Comparison of ENCODE assay signal across 26 cellular contexts in genomic region chr7:149822353-149822943, GRCh38. TPM values are rescaled to one million over a fixed set of nuclear protein-coding genes. Genes with fewer than 3 reads are reported as not detected.
DNase-seq lines count a peak whose midpoint lies in the region; ATAC-seq and TF ChIP-seq lines count a peak whose summit lies in the region.
"Had no signal": no experiment of that assay in that cellular context is flagged by ENCODE, and none has a peak within 500 bp of the region (broad histone marks: within the 10 kb centered on the region; RNA-seq: fewer than 3 reads in every experiment).

No MANE protein-coding gene starts in this region.

- H3K4me3 Mint-ChIP-seq in activated CD8-positive, alpha-beta T cell treated with anti-CD3 and anti-CD28 coated beads, Interleukin-2, amount 10 ng/mL, durations not matched to agents 7 days and 5 days: no peak overlapping the region
- H3K4me3 Mint-ChIP-seq in immature natural killer cell: no peak overlapping the region
- H3K4me3 Mint-ChIP-seq: activated CD4-positive, alpha-beta memory T cell treated with anti-CD3 and anti-CD28 coated beads for 36 hours; CD4-positive, CD25-positive, alpha-beta regulatory T cell; central memory CD8-positive, alpha-beta T cell; IgD-negative memory B cell had no signal

- peak overlapping the region in 6 of 11 experiments; percentile 2 to 78 (median 57); a peak in 10 of 22 replicates for H3K27ac ChIP-seq in BLaER1 treated with 17β-estradiol and CSF1 and Interleukin-3, amounts not matched to agents 10 nM and 100 nM
- no peak overlapping the region for H3K27ac ChIP-seq in osteoblast (ENCODE audit: low read depth, low read length)
- H3K27ac ChIP-seq: epithelial cell of prostate, SK-N-MC, VCaP had no signal

- no peak overlapping the region for H2AFZ ChIP-seq in osteoblast (ENCODE audit: low read length)

- H4K20me1 ChIP-seq in BLaER1 treated with 17β-estradiol and CSF1 and Interleukin-3, amounts not matched to agents 10 nM and 100 nM: peaks cover 0 to 21% (median 0%) of the 10 kb centered on the region in 11 experiments; a peak in 2 of 22 replicates
- no peaks in the 10 kb centered on the region for H4K20me1 ChIP-seq in osteoblast (ENCODE audit: insufficient read depth, low read length)

- no peaks in the 10 kb centered on the region for H3K9me3 ChIP-seq in BLaER1 treated with 17β-estradiol and CSF1 and Interleukin-3, amounts not matched to agents 10 nM and 100 nM (replicated peaks in 1 of 11)
- H3K9me3 ChIP-seq in osteoblast (ENCODE audit: low read depth, low read length): no peaks in the 10 kb centered on the region
- H3K9me3 ChIP-seq: Peyer's patch had no signal

- H3K4me3 ChIP-seq in BLaER1 treated with 17β-estradiol and CSF1 and Interleukin-3, amounts not matched to agents 10 nM and 100 nM: peak overlapping the region in 2 of 10 experiments; percentile 12 to 34; a peak in 2 of 20 replicates
- H3K4me3 ChIP-seq in osteoblast (ENCODE audit: insufficient read depth, low read length): no peak overlapping the region
- H3K4me3 ChIP-seq: lung, SK-N-MC had no signal

- no peaks in the 10 kb centered on the region for H3K36me3 ChIP-seq in BLaER1 treated with 17β-estradiol and CSF1 and Interleukin-3, amounts not matched to agents 10 nM and 100 nM
- H3K36me3 ChIP-seq in osteoblast (ENCODE audit: insufficient read depth, low read length): no peaks in the 10 kb centered on the region
- H3K36me3 ChIP-seq: Peyer's patch had no signal

- H3K79me2 ChIP-seq in osteoblast (ENCODE audit: insufficient read depth, low read length): no peaks in the 10 kb centered on the region

- H3K27ac Mint-ChIP-seq in activated CD8-positive, alpha-beta T cell treated with anti-CD3 and anti-CD28 coated beads, Interleukin-2, amount 10 ng/mL, durations not matched to agents 7 days and 5 days: no peak overlapping the region
- H3K27ac Mint-ChIP-seq in immature natural killer cell: no peak overlapping the region
- H3K27ac Mint-ChIP-seq: activated CD4-positive, alpha-beta memory T cell treated with anti-CD3 and anti-CD28 coated beads for 36 hours; CD4-positive, CD25-positive, alpha-beta regulatory T cell; IgD-negative memory B cell had no signal

- POLR2A ChIA-PET in activated CD8-positive, alpha-beta T cell treated with anti-CD3 and anti-CD28 coated beads, Interleukin-2, amount 10 ng/mL, durations not matched to agents 7 days and 5 days (lab: Charles Lee): interaction anchor here (0.6 kb wide), 1 partner anchor 18 kb away, joined by 3 read pairs; no protein-coding TSS in a partner anchor
- POLR2A ChIA-PET in HEK293T (lab: Yijun Ruan, JAX): interaction anchor here (0.8 kb wide), 1 partner anchor 16 kb away, joined by 3 read pairs; the partner anchor contains the start of gene ZNF862

- H3K4me2 ChIP-seq in BLaER1 treated with 17β-estradiol and CSF1 and Interleukin-3, amounts not matched to agents 10 nM and 100 nM: peak overlapping the region; percentile 38 to 95 (median 82)
- no peak overlapping the region for H3K4me2 ChIP-seq in osteoblast (ENCODE audit: insufficient read depth, low read length)

- peaks cover 0 to 18% (median 0%) of the 10 kb centered on the region in 11 experiments; a peak in 3 of 22 replicates for H3K27me3 ChIP-seq in BLaER1 treated with 17β-estradiol and CSF1 and Interleukin-3, amounts not matched to agents 10 nM and 100 nM
- no peaks in the 10 kb centered on the region for H3K27me3 ChIP-seq in osteoblast (ENCODE audit: insufficient read depth, low read length)
- H3K27me3 ChIP-seq: Peyer's patch had no signal

- H3K36me3 Mint-ChIP-seq in activated CD8-positive, alpha-beta T cell treated with anti-CD3 and anti-CD28 coated beads, Interleukin-2, amount 10 ng/mL, durations not matched to agents 7 days and 5 days (ENCODE audit: low read depth): no peaks in the 10 kb centered on the region
- no peaks in the 10 kb centered on the region for H3K36me3 Mint-ChIP-seq in immature natural killer cell
- H3K36me3 Mint-ChIP-seq: activated CD4-positive, alpha-beta memory T cell treated with anti-CD3 and anti-CD28 coated beads for 36 hours; CD4-positive, CD25-positive, alpha-beta regulatory T cell; IgD-negative memory B cell had no signal

- no peak for ATAC-seq in activated CD8-positive, alpha-beta T cell treated with anti-CD3 and anti-CD28 coated beads, Interleukin-2, amount 10 ng/mL, durations not matched to agents 7 days and 5 days
- no peak for ATAC-seq in GM21515 (IDR thresholded peaks at IDR 0.05; ENCODE audit: unreplicated experiment)

- no peaks in the 10 kb centered on the region for H3K9me3 Mint-ChIP-seq in activated CD8-positive, alpha-beta T cell treated with anti-CD3 and anti-CD28 coated beads, Interleukin-2, amount 10 ng/mL, durations not matched to agents 7 days and 5 days (ENCODE audit: insufficient read depth)
- H3K9me3 Mint-ChIP-seq in immature natural killer cell: no peaks in the 10 kb centered on the region
- H3K9me3 Mint-ChIP-seq: activated CD4-positive, alpha-beta memory T cell treated with anti-CD3 and anti-CD28 coated beads for 36 hours; CD4-positive, CD25-positive, alpha-beta regulatory T cell; central memory CD8-positive, alpha-beta T cell; IgD-negative memory B cell had no signal

- no peaks in the 10 kb centered on the region for H3K27me3 Mint-ChIP-seq in activated CD8-positive, alpha-beta T cell treated with anti-CD3 and anti-CD28 coated beads, Interleukin-2, amount 10 ng/mL, durations not matched to agents 7 days and 5 days (ENCODE audit: low read depth)
- no peaks in the 10 kb centered on the region for H3K27me3 Mint-ChIP-seq in immature natural killer cell (ENCODE audit: low read depth in 3 of 3)
- H3K27me3 Mint-ChIP-seq: activated CD4-positive, alpha-beta memory T cell treated with anti-CD3 and anti-CD28 coated beads for 36 hours; CD4-positive, CD25-positive, alpha-beta regulatory T cell; central memory CD8-positive, alpha-beta T cell; IgD-negative memory B cell had no signal

- peaks cover 35 to 100% (median 100%) of the 10 kb centered on the region in 10 experiments for H3K4me1 ChIP-seq in BLaER1 treated with 17β-estradiol and CSF1 and Interleukin-3, amounts not matched to agents 10 nM and 100 nM
- H3K4me1 ChIP-seq in osteoblast (ENCODE audit: insufficient read depth, low read length): no peaks in the 10 kb centered on the region

- H3K4me1 Mint-ChIP-seq in activated CD8-positive, alpha-beta T cell treated with anti-CD3 and anti-CD28 coated beads, Interleukin-2, amount 10 ng/mL, durations not matched to agents 7 days and 5 days (ENCODE audit: low read depth): peaks cover 5% of the 10 kb centered on the region
- H3K4me1 Mint-ChIP-seq in immature natural killer cell: no peaks in the 10 kb centered on the region
- H3K4me1 Mint-ChIP-seq: central memory CD8-positive, alpha-beta T cell; IgD-negative memory B cell had no signal

- no peak for TF ChIP-seq CTCF in osteoblast (IDR thresholded peaks at IDR 0.05; ENCODE audit: extremely low read depth, low read depth, low read length)

- DNase-seq in SK-N-DZ (ENCODE audit: low spot score): peak; percentile 45
- peak; percentile 23 for DNase-seq in iPS-NIHi11 (ENCODE audit: low spot score)
- DNase-seq in osteoblast (ENCODE audit: insufficient read length, low spot score, missing footprints): peak; percentile 85
- DNase-seq in activated CD8-positive, alpha-beta T cell treated with anti-CD3 and anti-CD28 coated beads, Interleukin-2, amount 10 ng/mL, durations not matched to agents 7 days and 5 days: no peak
- DNase-seq in immature natural killer cell: no peak
- DNase-seq in HEK293T (ENCODE audit: extremely low spot score): no peak
- DNase-seq: activated CD4-positive, alpha-beta memory T cell treated with anti-CD3 and anti-CD28 coated beads for 36 hours; activated naive CD4-positive, alpha-beta T cell; CD4-positive, CD25-positive, alpha-beta regulatory T cell; DMS153; NCI-H1417; NCI-H2107; NCI-H524; occipital lobe; retina; stimulated activated CD8-positive, alpha-beta memory T cell treated with anti-CD3 and anti-CD28 coated beads, Interleukin-4, amount 100 ng/mL, for 48 hours had no signal

- CTCF ChIA-PET in activated CD8-positive, alpha-beta T cell treated with anti-CD3 and anti-CD28 coated beads, Interleukin-2, amount 10 ng/mL, durations not matched to agents 7 days and 5 days (lab: Charles Lee): no interaction called here
- CTCF ChIA-PET in HEK293T (lab: Yijun Ruan, JAX): no interaction called here

- peak overlapping the region in 6 of 11 experiments; percentile 1 to 57 (median 40); a peak in 10 of 22 replicates for H3K9ac ChIP-seq in BLaER1 treated with 17β-estradiol and CSF1 and Interleukin-3, amounts not matched to agents 10 nM and 100 nM

TF ChIP-seq in HEK293T, 16 proteins besides CTCF, POLR2A, EP300 and RAD21 (continues in another document):
- TF ChIP-seq ARNT (IDR thresholded peaks at IDR 0.05) (no peak), ZNF384 (IDR thresholded peaks at IDR 0.05) (no peak), HDGF (IDR thresholded peaks at IDR 0.05; ENCODE audit: borderline replicate concordance) (no peak), CTBP1 (IDR thresholded peaks at IDR 0.05; ENCODE audit: borderline replicate concordance) (no peak)

RNA-seq across cellular contexts. Expression of gene ZNF862, which starts 15.7 kb away (rescaled TPM):
- polyA plus RNA-seq in SK-N-DZ (2014; cell fraction: cytosol; rRNA removed): 2.1 and 6.1 TPM in 2 replicates
- polyA plus RNA-seq in SK-N-DZ (2014; cell fraction: nucleus; rRNA removed): 4.3 and 10.7 TPM in 2 replicates
- total RNA-seq in osteoblast: 8.7 and 12.7 TPM in 2 replicates
- 10 to 100 TPM; 21.5 to 24.9 TPM for total RNA-seq in activated CD8-positive, alpha-beta T cell treated with anti-CD3 and anti-CD28 coated beads, Interleukin-2, amount 10 ng/mL, durations not matched to agents 7 days and 5 days
- 1 to 10 TPM; 1.9 to 5.5 (median 2.5) TPM for polyA plus RNA-seq in immature natural killer cell

RNA-seq across cellular contexts. Expression of gene ZNF467, which starts 49.1 kb away (rescaled TPM):
- polyA plus RNA-seq in SK-N-DZ (2014; cell fraction: cytosol; rRNA removed): 1.1 and 1.6 TPM in 2 replicates
- polyA plus RNA-seq in SK-N-DZ (2014; cell fraction: nucleus; rRNA removed): 2.3 and 3.0 TPM in 2 replicates
- not detected in 2 replicates for total RNA-seq in osteoblast
- total RNA-seq in activated CD8-positive, alpha-beta T cell treated with anti-CD3 and anti-CD28 coated beads, Interleukin-2, amount 10 ng/mL, durations not matched to agents 7 days and 5 days: under 1 TPM; 0.08 to 0.11 TPM
- polyA plus RNA-seq in immature natural killer cell: 1 to 10 TPM in 2 of 3 donors, not detected in 1; 1.5 to 2.3 TPM
- total RNA-seq: T-helper 2 cell treated with Interferon-gamma antibody and Interleukin-4, amounts not matched to agents 100 ng/mL and 5 ng/mL, for 36 hours had no signal
- polyA plus RNA-seq: IgD-negative memory B cell had no signal

RNA-seq across cellular contexts. Expression of gene ATP6V0E2, which starts 51.3 kb away (rescaled TPM):
- 106 and 127 TPM in 2 replicates for polyA plus RNA-seq in SK-N-DZ (2014; cell fraction: cytosol; rRNA removed)
- 101 and 119 TPM in 2 replicates for polyA plus RNA-seq in SK-N-DZ (2014; cell fraction: nucleus; rRNA removed)
- total RNA-seq in osteoblast: 27.9 and 28.3 TPM in 2 replicates
- 10 to 100 TPM; 92.9 to 99.6 TPM for total RNA-seq in activated CD8-positive, alpha-beta T cell treated with anti-CD3 and anti-CD28 coated beads, Interleukin-2, amount 10 ng/mL, durations not matched to agents 7 days and 5 days
- polyA plus RNA-seq in immature natural killer cell: 10 to 100 TPM; 72.8 to 80.5 (median 73.9) TPM

Comparison
In these comparisons a context has a peak if more than half of its experiments do, and no peak if none do; other contexts are left out.
1. DNase-seq: peak in SK-N-DZ (single experiment), iPS-NIHi11 (single experiment) and osteoblast (single experiment); none in activated CD8-positive, alpha-beta T cell treated with anti-CD3 and anti-CD28 coated beads, Interleukin-2, amount 10 ng/mL, durations not matched to agents 7 days and 5 days (single experiment), immature natural killer cell (0 of 3) and HEK293T (single experiment).